7 cellular contexts compared by ENCODE assay signal in the genomic region with DNA sequence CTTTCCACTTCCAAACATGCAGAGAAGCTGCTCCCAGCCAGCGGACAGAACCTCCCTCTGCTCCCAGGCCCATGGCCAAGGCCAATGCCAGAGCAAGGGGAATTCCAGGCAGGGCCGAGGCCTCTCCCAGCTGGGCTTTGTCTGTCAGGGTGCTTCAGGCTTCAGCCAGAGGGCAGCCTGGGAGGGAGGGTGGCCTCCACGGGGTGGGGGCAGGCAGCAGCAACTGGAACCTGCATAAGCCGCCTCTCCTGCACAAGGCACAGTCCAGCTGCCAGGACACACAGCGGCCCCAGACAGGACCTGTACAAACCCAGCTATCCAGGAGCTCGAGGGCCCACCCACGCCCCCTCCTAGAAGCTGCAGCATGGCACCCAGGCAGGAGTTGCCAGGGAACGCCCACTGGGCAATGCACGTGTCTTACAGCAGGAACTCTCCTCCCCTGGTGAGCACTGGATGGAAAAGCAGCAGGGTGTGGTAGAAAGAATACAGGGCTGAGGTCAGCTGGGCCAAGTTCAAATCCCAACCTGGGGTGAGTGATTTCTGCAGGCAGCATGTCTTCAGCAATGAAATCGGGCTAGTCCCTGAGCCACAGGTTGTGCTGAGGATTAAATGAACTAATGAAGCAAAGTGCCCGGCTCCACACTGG. TPM values are rescaled to one million over a fixed set of nuclear protein-coding genes. Genes with fewer than 3 reads are reported as not detected.
DNase-seq lines count a peak whose midpoint lies in the region; TF ChIP-seq lines count a peak whose summit lies in the region.

No MANE protein-coding gene starts in this region.

- intact Hi-C loops in lower leg skin (cut with DNase I; ENCODE audit: low total_unique reads) (loop anchor here (10.0 kb wide), 1 partner anchor 112 kb away; no protein-coding TSS in a partner anchor), testis (cut with DNase I; ENCODE audit: low total_unique reads) (loop anchor here (5.0 kb wide), 2 partner anchors 34 to 109 kb away; no protein-coding TSS in a partner anchor), A673 (cut with micrococcal nuclease; ENCODE audit: unreplicated experiment) (no loop called here)
- intact Hi-C loops in activated CD4-positive, alpha-beta memory T cell treated with anti-CD3 and anti-CD28 coated beads for 36 hours (cut with micrococcal nuclease) = no loop called here

- no peak overlapping the region for H3K4me3 Mint-ChIP-seq in activated CD4-positive, alpha-beta memory T cell treated with anti-CD3 and anti-CD28 coated beads for 36 hours

- no peak overlapping the region for H3K27ac Mint-ChIP-seq in activated CD4-positive, alpha-beta memory T cell treated with anti-CD3 and anti-CD28 coated beads for 36 hours

- DNase-seq in NCI-H226 (peak; percentile 79), lower leg skin (ENCODE audit: low spot score in 2 of 2) (peak; percentile 82 to 89), testis (peak; percentile 92), GDM1 (lab: John Stamatoyannopoulos, UW) (no peak), A673 (ENCODE audit: low spot score) (no peak)
- no peak for DNase-seq in activated CD4-positive, alpha-beta memory T cell treated with anti-CD3 and anti-CD28 coated beads for 36 hours

- no peaks in the 10 kb centered on the region for H3K9me3 ChIP-seq in testis
- H3K9me3 ChIP-seq in A673 (ENCODE audit: low read depth, low read length, poor library complexity, severe bottlenecking) = no peaks in the 10 kb centered on the region

- H3K27ac ChIP-seq in cingulate gyrus (ENCODE audit: low read depth, low read length) (peak overlapping the region; percentile 67), testis (peak overlapping the region; percentile 56 to 89), A673 (ENCODE audit: low read depth, low read length, poor library complexity, severe bottlenecking) (no peak overlapping the region)

- 17 to 22% methylated on average over 5 to 11 of the region's 11 CpGs for WGBS in lower leg skin, 2 donors
- 25 to 28% methylated on average over 3 to 7 of the region's 11 CpGs for WGBS in testis, 2 donors

- H3K27me3 ChIP-seq in testis (no peaks in the 10 kb centered on the region), A673 (replicated peaks; ENCODE audit: insufficient read depth, low read depth, low read length, poor library complexity) (no peaks in the 10 kb centered on the region)

- no peaks in the 10 kb centered on the region for H3K9me3 Mint-ChIP-seq in activated CD4-positive, alpha-beta memory T cell treated with anti-CD3 and anti-CD28 coated beads for 36 hours

- H3K36me3 Mint-ChIP-seq in activated CD4-positive, alpha-beta memory T cell treated with anti-CD3 and anti-CD28 coated beads for 36 hours = peaks cover 14% of the 10 kb centered on the region

- BruUV-seq in A673 (replicated peaks; lab: Mats Ljungman, UMichigan) = no TSS peak

- no peaks in the 10 kb centered on the region for H3K27me3 Mint-ChIP-seq in activated CD4-positive, alpha-beta memory T cell treated with anti-CD3 and anti-CD28 coated beads for 36 hours

- TF ChIP-seq CTCF in lower leg skin (IDR thresholded peaks at IDR 0.05) (no peak), testis (IDR thresholded peaks at IDR 0.05) (no peak), A673 (conservative IDR thresholded peaks at IDR 0.05; ENCODE audit: low read depth, low read length) (no peak)

- TF ChIP-seq POLR2A in lower leg skin (IDR thresholded peaks at IDR 0.05) (no peak), testis (IDR thresholded peaks at IDR 0.05) (no peak)

- CTCF ChIA-PET in activated CD4-positive, alpha-beta memory T cell treated with anti-CD3 and anti-CD28 coated beads for 36 hours (lab: Charles Lee) = interaction anchor here (1.1 to 1.4 kb wide), 3 partner anchors 14 to 18 kb away, joined by 3 to 5 read pairs (median 5); no protein-coding TSS in a partner anchor
- CTCF ChIA-PET in A673 (lab: Charles Lee) = no interaction called here

- peaks cover 95% of the 10 kb centered on the region for H3K4me1 Mint-ChIP-seq in activated CD4-positive, alpha-beta memory T cell treated with anti-CD3 and anti-CD28 coated beads for 36 hours (ENCODE audit: low read depth)

- H3K4me1 ChIP-seq in testis = peaks cover 95% of the 10 kb centered on the region
- peaks cover 17% of the 10 kb centered on the region for H3K4me1 ChIP-seq in A673 (ENCODE audit: insufficient read depth, low read length, poor library complexity, severe bottlenecking)

- no peaks in the 10 kb centered on the region for H3K36me3 ChIP-seq in testis (ENCODE audit: low read depth, missing control alignments)
- H3K36me3 ChIP-seq in A673 (ENCODE audit: insufficient read depth, low read length, poor library complexity, severe bottlenecking) = no peaks in the 10 kb centered on the region

- H3K4me3 ChIP-seq in lower leg skin (ENCODE audit: low read depth, poor library complexity, severe bottlenecking) (no peak overlapping the region), testis (no peak overlapping the region), A673 (ENCODE audit: low read depth, low read length, poor library complexity, severe bottlenecking) (no peak overlapping the region)

- POLR2A ChIA-PET in activated CD4-positive, alpha-beta memory T cell treated with anti-CD3 and anti-CD28 coated beads for 36 hours (lab: Charles Lee) = interaction anchor here (0.7 to 2.2 kb wide), 4 partner anchors 17 to 40 kb away, joined by 3 to 7 read pairs (median 3); no protein-coding TSS in a partner anchor
- POLR2A ChIA-PET in A673 (lab: Charles Lee; ENCODE audit: low non-redundant PET) = no interaction called here

RNA-seq across cellular contexts. Expression of a gene that starts 7.6 kb away (rescaled TPM):
- total RNA-seq in lower leg skin (10 to 100 TPM; 41.5 to 69.1 (median 58.2) TPM), testis (100 to 1,000 TPM; 109 to 125 TPM), A673 (2021) (18.3 and 19.8 TPM in 2 replicates)
- 36.9 TPM for polyA plus RNA-seq in testis (ENCODE audit: insufficient read depth, low read depth, low replicate concordance)
- 10 to 100 TPM; 25.3 to 25.5 TPM for total RNA-seq in activated CD4-positive, alpha-beta memory T cell treated with anti-CD3 and anti-CD28 coated beads for 36 hours

RNA-seq across cellular contexts. Expression of a gene that starts 55.1 kb away (rescaled TPM):
- total RNA-seq in lower leg skin (10 to 100 TPM; 10.6 to 18.8 (median 14.4) TPM), testis (10 to 100 TPM; 25.8 to 27.6 TPM), A673 (2021) (32.2 and 33.4 TPM in 2 replicates)
- polyA plus RNA-seq in testis (ENCODE audit: insufficient read depth, low read depth, low replicate concordance) = 47.9 TPM
- 10 to 100 TPM; 28.2 to 33.1 TPM for total RNA-seq in activated CD4-positive, alpha-beta memory T cell treated with anti-CD3 and anti-CD28 coated beads for 36 hours

Comparison
In these comparisons a context has a peak if more than half of its experiments do, and no peak if none do; other contexts are left out.
1. DNase-seq: peak in NCI-H226 (single experiment), lower leg skin (2 of 2) and testis (single experiment); none in GDM1 (single experiment), activated CD4-positive, alpha-beta memory T cell treated with anti-CD3 and anti-CD28 coated beads for 36 hours (single experiment) and A673 (single experiment).
2. intact Hi-C loops: an anchor here in lower leg skin (10.0 kb wide) and testis (5.0 kb wide); none called in activated CD4-positive, alpha-beta memory T cell treated with anti-CD3 and anti-CD28 coated beads for 36 hours and A673.